31 cellular contexts compared by ENCODE assay signal in the genomic region with DNA sequence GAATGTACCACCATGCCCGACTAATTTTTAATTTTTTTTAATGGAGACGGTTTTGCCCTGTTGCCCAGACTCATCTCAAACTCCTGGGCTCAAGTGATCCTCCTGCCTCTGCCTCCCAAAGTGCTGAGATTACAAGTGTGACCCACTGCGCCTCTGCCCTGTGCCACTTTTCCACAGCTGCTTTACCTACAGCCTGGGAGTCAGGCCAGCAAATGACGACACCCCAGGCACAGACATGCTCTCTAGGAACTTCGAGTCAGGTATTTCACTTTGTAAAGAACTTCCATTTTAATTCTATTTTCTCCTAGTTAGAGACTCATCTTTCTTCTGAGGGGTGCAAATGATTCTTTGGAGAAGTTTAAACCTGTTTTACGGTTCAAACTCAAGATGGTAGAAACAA.
"Had no signal": no experiment of that assay in that cellular context is flagged by ENCODE, and none has a peak within 500 bp of the region (broad histone marks: within the 10 kb centered on the region; RNA-seq: fewer than 3 reads in every experiment).

No MANE protein-coding gene starts in this region.

- H3K27ac Mint-ChIP-seq: activated CD4-positive, alpha-beta memory T cell treated with anti-CD3 and anti-CD28 coated beads, Interleukin-2, amount 10 ng/mL, durations not matched to agents 7 days and 5 days; activated CD4-positive, alpha-beta T cell treated with anti-CD3 and anti-CD28 coated beads, Interleukin-2, amount 10 ng/mL, durations not matched to agents 24 days and 14 days; activated T-cell treated with anti-CD3 and anti-CD28 coated beads, Interleukin-2, amount 50 U/mL, for 24 hours; activated T-helper 2 cell treated with anti-CD3 and anti-CD28 coated beads, Interferon-gamma antibody, Interleukin-2, Interleukin-4, amounts not matched to agents 10 μg/mL and 5 μg/mL and 100 μg/mL, durations not matched to agents 14 hours and 24 hours and 36 hours; mesothelial cell of epicardium; nephron progenitor cell; progenitor cell of endocrine pancreas; T-helper 1 cell treated with Interleukin-12 subunit alpha and Interleukin-12 subunit beta and Interleukin-4 antibody, amounts not matched to agents 30 μg/mL and 1 μg/mL, for 36 hours had no signal

- H3K4me3 ChIP-seq: gastroesophageal sphincter, hepatocyte, sigmoid colon had no signal

- ATAC-seq: activated CD4-positive, CD25-positive, alpha-beta regulatory T cell treated with anti-CD3 and anti-CD28 coated beads, Interleukin-2, amount 50 U/mL, for 24 hours; activated naive CD4-positive, alpha-beta T cell treated with anti-CD3 and anti-CD28 coated beads, Interleukin-2, amount 50 U/mL, for 72 hours; gastroesophageal sphincter; left cardiac atrium had no signal

- H3K27me3 Mint-ChIP-seq: activated CD4-positive, alpha-beta memory T cell treated with anti-CD3 and anti-CD28 coated beads, Interleukin-2, amount 10 ng/mL, durations not matched to agents 7 days and 5 days; activated CD4-positive, alpha-beta T cell treated with anti-CD3 and anti-CD28 coated beads, Interleukin-2, amount 10 ng/mL, durations not matched to agents 24 days and 14 days; activated T-cell treated with anti-CD3 and anti-CD28 coated beads, Interleukin-2, amount 50 U/mL, for 24 hours; central memory CD8-positive, alpha-beta T cell; naive B cell; progenitor cell of endocrine pancreas had no signal

- H3K4me3 Mint-ChIP-seq: activated CD4-positive, alpha-beta memory T cell treated with anti-CD3 and anti-CD28 coated beads, Interleukin-2, amount 10 ng/mL, durations not matched to agents 7 days and 5 days; activated CD4-positive, alpha-beta T cell treated with anti-CD3 and anti-CD28 coated beads, Interleukin-2, amount 10 ng/mL, durations not matched to agents 24 days and 14 days; activated T-cell treated with anti-CD3 and anti-CD28 coated beads, Interleukin-2, amount 50 U/mL, for 24 hours; central memory CD8-positive, alpha-beta T cell; mesothelial cell of epicardium; nephron progenitor cell; T-helper 1 cell treated with Interleukin-12 subunit alpha and Interleukin-12 subunit beta and Interleukin-4 antibody, amounts not matched to agents 30 μg/mL and 1 μg/mL, for 36 hours had no signal

- DNase-seq: activated CD4-positive, alpha-beta memory T cell treated with anti-CD3 and anti-CD28 coated beads, Interleukin-2, amount 10 ng/mL, durations not matched to agents 7 days and 5 days; activated CD4-positive, alpha-beta T cell treated with anti-CD3 and anti-CD28 coated beads, Interleukin-2, amount 10 ng/mL, durations not matched to agents 24 days and 14 days; activated CD8-positive, alpha-beta memory T cell treated with anti-CD3 and anti-CD28 coated beads, Interleukin-2, amount 50 U/mL, for 48 hours; activated naive CD4-positive, alpha-beta T cell; activated T-cell treated with anti-CD3 and anti-CD28 coated beads, Interleukin-2, amount 50 U/mL, for 24 hours; dermis blood vessel endothelial cell; effector CD4-positive, alpha-beta T cell; erythroblast; islet precursor cell; left cardiac atrium; mammary epithelial cell; naive B cell; nephron progenitor cell; retina; sigmoid colon; small intestine; stimulated activated CD4-positive, alpha-beta T cell treated with anti-CD3 and anti-CD28 coated beads, Interleukin-4, amount 100 ng/mL, for 4 hours; stimulated activated CD8-positive, alpha-beta memory T cell treated with anti-CD3 and anti-CD28 coated beads, Interleukin-4, amount 100 ng/mL, for 48 hours; stimulated activated naive CD4-positive, alpha-beta T cell; SW 1271; T-helper 9 cell; trophoblast cell had no signal

- H3K9me3 Mint-ChIP-seq: activated CD4-positive, alpha-beta memory T cell treated with anti-CD3 and anti-CD28 coated beads, Interleukin-2, amount 10 ng/mL, durations not matched to agents 7 days and 5 days; activated CD4-positive, alpha-beta T cell treated with anti-CD3 and anti-CD28 coated beads, Interleukin-2, amount 10 ng/mL, durations not matched to agents 24 days and 14 days; activated naive CD4-positive, alpha-beta T cell treated with anti-CD3 and anti-CD28 coated beads, Interleukin-2, amount 50 U/mL, for 72 hours; activated T-cell treated with anti-CD3 and anti-CD28 coated beads, Interleukin-2, amount 50 U/mL, for 24 hours; activated T-helper 2 cell treated with anti-CD3 and anti-CD28 coated beads, Interferon-gamma antibody, Interleukin-2, Interleukin-4, amounts not matched to agents 10 μg/mL and 5 μg/mL and 100 μg/mL, durations not matched to agents 14 hours and 24 hours and 36 hours; central memory CD8-positive, alpha-beta T cell; mesothelial cell of epicardium; naive B cell; nephron progenitor cell; T-helper 1 cell treated with Interleukin-12 subunit alpha and Interleukin-12 subunit beta and Interleukin-4 antibody, amounts not matched to agents 30 μg/mL and 1 μg/mL, for 36 hours had no signal

- H3K36me3 Mint-ChIP-seq: mesothelial cell of epicardium had no signal
